18 cellular contexts compared by ENCODE assay signal in the genomic region with DNA sequence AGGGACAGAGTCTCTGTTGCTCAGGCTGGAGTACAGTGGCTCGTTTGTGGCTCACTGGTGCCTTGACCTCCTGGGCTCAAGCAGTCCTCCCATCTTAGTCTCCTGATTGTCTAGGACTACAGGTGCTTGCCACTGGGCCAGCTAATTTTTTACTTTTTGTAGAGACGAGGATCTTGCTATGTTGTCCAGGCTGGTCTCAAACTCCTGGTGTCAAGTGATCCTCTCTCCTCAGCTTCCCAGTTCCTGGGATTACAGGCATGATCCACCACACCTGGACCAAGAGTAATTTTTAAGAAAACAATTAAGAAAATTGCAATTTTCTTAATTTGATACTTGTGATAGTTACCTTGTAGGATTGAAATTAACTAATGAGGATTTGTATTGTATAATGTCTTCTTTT.
"Had no signal": no experiment of that assay in that cellular context is flagged by ENCODE, and none has a peak within 500 bp of the region (broad histone marks: within the 10 kb centered on the region; RNA-seq: fewer than 3 reads in every experiment).

No MANE protein-coding gene starts in this region.

- FAIRE-seq: frontal cortex had no signal

- H3K9me3 Mint-ChIP-seq: naive thymus-derived CD8-positive, alpha-beta T cell had no signal

- H3K9me3 ChIP-seq: heart right ventricle, stomach, thoracic aorta, transverse colon had no signal

- ATAC-seq: esophagus mucosa; heart right ventricle; naive thymus-derived CD8-positive, alpha-beta T cell; right cardiac atrium had no signal

- DNase-seq: cortex of kidney; dorsolateral prefrontal cortex; effector CD8-positive, alpha-beta T cell; heart right ventricle; hypothalamus; kidney glomerular epithelial cell; mesendoderm; naive thymus-derived CD8-positive, alpha-beta T cell; posterior cingulate gyrus; right cardiac atrium; stimulated activated CD4-positive, alpha-beta T cell treated with anti-CD3 and anti-CD28 coated beads, Interleukin-2, amount 100 ng/mL, for 48 hours; stomach; substantia nigra; transverse colon had no signal

- H3K27me3 Mint-ChIP-seq: naive thymus-derived CD8-positive, alpha-beta T cell had no signal

- H3K27me3 ChIP-seq: dorsolateral prefrontal cortex, heart right ventricle, stomach, transverse colon had no signal

- H3K4me2 ChIP-seq: smooth muscle cell had no signal

- H3K4me3 Mint-ChIP-seq: naive thymus-derived CD8-positive, alpha-beta T cell had no signal

- H3K27ac ChIP-seq: dorsolateral prefrontal cortex, heart right ventricle, stomach, thoracic aorta, transverse colon had no signal

- H3K4me3 ChIP-seq: dorsolateral prefrontal cortex, heart right ventricle, smooth muscle cell, stomach, thoracic aorta, transverse colon had no signal
